ENCODE assay signal across 8 cellular contexts in genomic region chr5:126594676-126595485, GRCh38. TPM values are rescaled to one million over a fixed set of nuclear protein-coding genes. Genes with fewer than 3 reads are reported as not detected.
DNase-seq lines count a peak whose midpoint lies in the region; FAIRE-seq and TF ChIP-seq lines count a peak whose summit lies in the region.

TSS of gene ALDH7A1 (minus strand) at chr5:126595219. CDS start at chr5:126595198, 21 bp downstream.

- H3F3A ChIP-seq in MM.1S (ENCODE audit: insufficient read depth, low read length), result no peaks in the 10 kb centered on the region; the same call in 1 of the 2 replicates

- no peak within 1 kb of the TSS for H3K4me3 ChIP-seq in MM.1S (ENCODE audit: low read length)
- peak within 1 kb of the TSS; percentile 60 to 65 for H3K4me3 ChIP-seq in cardiac fibroblast (replicated peaks in 1 of 2; ENCODE audit: low read depth in 2 of 2, low read length in 2 of 2)
- peak within 1 kb of the TSS; percentile 96 for H3K4me3 ChIP-seq in iPS-20b (ENCODE audit: low read length)
- peak within 1 kb of the TSS; percentile 41 to 70 (median 67) for H3K4me3 ChIP-seq in sigmoid colon

- no peaks in the 10 kb centered on the region for H3K79me2 ChIP-seq in MM.1S (ENCODE audit: low read length)

- peak within 1 kb of the TSS; percentile 33; the same call in 1 of the 2 replicates for H3K4me2 ChIP-seq in MM.1S (ENCODE audit: low read depth, low read length)

- peak; percentile 81 for TF ChIP-seq POLR2A in H54 (IDR thresholded peaks at IDR 0.05; ENCODE audit: low read depth, low read length)
- peak in 1 of 2 donors; percentile 18 for TF ChIP-seq POLR2A in sigmoid colon (IDR thresholded peaks at IDR 0.05)

- H3K9ac ChIP-seq in MM.1S (ENCODE audit: low read length) (no peak within 1 kb of the TSS), iPS-20b (ENCODE audit: low read depth, low read length) (peak within 1 kb of the TSS; percentile 95)

- TF ChIP-seq CTCF in MM.1S (IDR thresholded peaks at IDR 0.05; ENCODE audit: low read length) (no peak), cardiac fibroblast (IDR thresholded peaks at IDR 0.05; ENCODE audit: low read depth, low read length) (peak; percentile 28), sigmoid colon (IDR thresholded peaks at IDR 0.05) (peak in 2 of 4 experiments; percentile 15 to 42)

- FAIRE-seq in H54 (lab: Jason Lieb, UNC), result no peak

- DNase-seq in ELR (ENCODE audit: low read depth) (peak; percentile 96), H54 (ENCODE audit: insufficient read length, low spot score) (no peak), MM.1S (no peak), T1000 (lab: John Stamatoyannopoulos, UW) (peak; percentile 86), cardiac fibroblast (ENCODE audit: low read depth in 2 of 2) (peak; percentile 89 to 97), sigmoid colon (peak; percentile 93), NCI-H1048 (lab: John Stamatoyannopoulos, UW) (no peak)

- no peak for TF ChIP-seq EP300 in sigmoid colon (IDR thresholded peaks at IDR 0.05)

- no peaks in the 10 kb centered on the region for H4K20me1 ChIP-seq in MM.1S (ENCODE audit: insufficient read depth, low read length)

- no peaks in the 10 kb centered on the region for H3K36me3 ChIP-seq in MM.1S (replicated peaks; ENCODE audit: insufficient read depth, low read length)
- H3K36me3 ChIP-seq in iPS-20b (ENCODE audit: insufficient read depth, low read depth, low read length), result peaks cover 35% of the 10 kb centered on the region
- peaks cover 0 to 22% (median 3%) of the 10 kb centered on the region in 4 donors for H3K36me3 ChIP-seq in sigmoid colon

- H2AFZ ChIP-seq in MM.1S (ENCODE audit: low read length), result peak within 1 kb of the TSS; percentile 16; the same call in 1 of the 2 replicates

- intact Hi-C loops in sigmoid colon (cut with DNase I), result loop anchor here (5.0 kb wide), 2 partner anchors 58 to 1948 kb away; no protein-coding TSS in a partner anchor

- H3K27me3 ChIP-seq in MM.1S (replicated peaks; ENCODE audit: insufficient read depth, low read length) (no peaks in the 10 kb centered on the region), iPS-20b (ENCODE audit: insufficient read depth, low read length) (no peaks in the 10 kb centered on the region), sigmoid colon (no peaks in the 10 kb centered on the region)

- no peaks in the 10 kb centered on the region for H3K9me2 ChIP-seq in MM.1S (replicated peaks; ENCODE audit: insufficient read depth, low read length)

- WGBS in sigmoid colon, 2 donors, result 1% methylated on average over 49 of the region's 49 CpGs

- H3K4me1 ChIP-seq in MM.1S (ENCODE audit: low read length) (no peaks in the 10 kb centered on the region), iPS-20b (ENCODE audit: insufficient read depth, low read length) (peaks cover 20% of the 10 kb centered on the region; the same call in 1 of the 2 replicates), sigmoid colon (peaks cover 0 to 23% (median 13%) of the 10 kb centered on the region in 4 donors)

- H3K27ac ChIP-seq in MM.1S (ENCODE audit: low read length), result no peak within 1 kb of the TSS
- peak within 1 kb of the TSS; percentile 73 for H3K27ac ChIP-seq in iPS-20b (ENCODE audit: low read length)
- peak within 1 kb of the TSS; percentile 82 to 85 (median 83) for H3K27ac ChIP-seq in sigmoid colon

- H3K9me3 ChIP-seq in MM.1S (replicated peaks; ENCODE audit: insufficient read depth, low read length) (no peaks in the 10 kb centered on the region), iPS-20b (ENCODE audit: insufficient read depth, low read depth, low read length) (no peaks in the 10 kb centered on the region), sigmoid colon (no peaks in the 10 kb centered on the region)

RNA-seq across cellular contexts. Expression of gene ALDH7A1, which starts in this region (rescaled TPM):
- total RNA-seq in sigmoid colon, result 10 to 100 TPM; 16.0 to 22.2 (median 17.8) TPM
- 10 to 100 TPM; 26.4 to 37.0 (median 31.5) TPM for polyA plus RNA-seq in sigmoid colon

Comparison
In these comparisons a context has a peak if more than half of its experiments do, and no peak if none do; other contexts are left out.
1. DNase-seq: peak in ELR (single experiment), T1000 (single experiment), cardiac fibroblast (2 of 2) and sigmoid colon (single experiment); none in H54 (single experiment), MM.1S (single experiment) and NCI-H1048 (single experiment).